32 cellular contexts compared by ENCODE assay signal in genomic region chr6:93337014-93337413, GRCh38.
"Had no signal": no experiment of that assay in that cellular context is flagged by ENCODE, and none has a peak within 500 bp of the region (broad histone marks: within the 10 kb centered on the region; RNA-seq: fewer than 3 reads in every experiment).

No MANE protein-coding gene starts in this region.

- H3K9me3 Mint-ChIP-seq: activated CD4-positive, alpha-beta T cell treated with anti-CD3 and anti-CD28 coated beads, Interleukin-2, amount 10 ng/mL, durations not matched to agents 7 days and 5 days; activated naive CD4-positive, alpha-beta T cell treated with anti-CD3 and anti-CD28 coated beads, Interleukin-2, amount 50 U/mL, for 24 hours; activated naive CD8-positive, alpha-beta T cell treated with anti-CD3 and anti-CD28 coated beads, Interleukin-2, amount 50 U/mL, for 24 hours; activated T-helper 2 cell treated with anti-CD3 and anti-CD28 coated beads, Interferon-gamma antibody, Interleukin-2, Interleukin-4, amounts not matched to agents 10 μg/mL and 5 μg/mL and 100 μg/mL, durations not matched to agents 14 hours and 24 hours and 36 hours; nephron; stimulated activated memory B cell treated with anti-CD40 and anti-IgM and Interleukin-4, amounts not matched to agents 10 μg/mL and 1 μg/mL and 100 μg/mL, for 72 hours had no signal

- H3K9me3 ChIP-seq: breast epithelium, gastrocnemius medialis, left lung, right lobe of liver, stomach, thyroid gland, upper lobe of left lung had no signal

- H3K27ac ChIP-seq: breast epithelium, epithelial cell of prostate, gastrocnemius medialis, left lung, right lobe of liver, skin epidermis, stomach, thyroid gland, upper lobe of left lung had no signal

- H3K27ac Mint-ChIP-seq: activated CD4-positive, alpha-beta memory T cell treated with anti-CD3 and anti-CD28 coated beads, Interleukin-2, amount 10 ng/mL, durations not matched to agents 7 days and 5 days; activated CD4-positive, alpha-beta T cell treated with anti-CD3 and anti-CD28 coated beads, Interleukin-2, amount 10 ng/mL, durations not matched to agents 7 days and 5 days; activated naive CD4-positive, alpha-beta T cell treated with anti-CD3 and anti-CD28 coated beads, Interleukin-2, amount 50 U/mL, for 24 hours; activated naive CD8-positive, alpha-beta T cell treated with anti-CD3 and anti-CD28 coated beads, Interleukin-2, amount 50 U/mL, for 24 hours; activated T-helper 2 cell treated with anti-CD3 and anti-CD28 coated beads, Interferon-gamma antibody, Interleukin-2, Interleukin-4, amounts not matched to agents 10 μg/mL and 5 μg/mL and 100 μg/mL, durations not matched to agents 14 hours and 24 hours and 36 hours; stimulated activated memory B cell treated with anti-CD40 and anti-IgM and Interleukin-4, amounts not matched to agents 10 μg/mL and 1 μg/mL and 100 μg/mL, for 72 hours; T-helper 17 cell had no signal

- ATAC-seq: activated naive CD8-positive, alpha-beta T cell treated with anti-CD3 and anti-CD28 coated beads, Interleukin-2, amount 50 U/mL, for 24 hours; activated T-cell treated with anti-CD3 and anti-CD28 coated beads, Interleukin-2, amount 50 U/mL, for 4 hours; gastrocnemius medialis; left lung; right lobe of liver; SK-N-SH treated with all-trans-retinoic acid at 6 μM for 48 hours; stimulated activated memory B cell treated with anti-CD40 and anti-IgM and Interleukin-4, amounts not matched to agents 10 μg/mL and 1 μg/mL and 100 μg/mL, for 72 hours; T-helper 17 cell had no signal

- H3K4me1 ChIP-seq: breast epithelium, gastrocnemius medialis, left lung, right lobe of liver, stomach, thyroid gland, upper lobe of left lung had no signal

- H3K27me3 ChIP-seq: breast epithelium, gastrocnemius medialis, left lung, right lobe of liver, stomach, thyroid gland, upper lobe of left lung had no signal

- H3K4me3 ChIP-seq: breast epithelium, gastrocnemius medialis, left lung, right lobe of liver, skin epidermis, stomach, thyroid gland, upper lobe of left lung had no signal

- H3K36me3 Mint-ChIP-seq: activated naive CD4-positive, alpha-beta T cell treated with anti-CD3 and anti-CD28 coated beads, Interleukin-2, amount 50 U/mL, for 24 hours; stimulated activated memory B cell treated with anti-CD40 and anti-IgM and Interleukin-4, amounts not matched to agents 10 μg/mL and 1 μg/mL and 100 μg/mL, for 72 hours had no signal

- H3K4me1 Mint-ChIP-seq: activated CD4-positive, alpha-beta memory T cell treated with anti-CD3 and anti-CD28 coated beads, Interleukin-2, amount 10 ng/mL, durations not matched to agents 7 days and 5 days; activated CD4-positive, alpha-beta T cell treated with anti-CD3 and anti-CD28 coated beads, Interleukin-2, amount 10 ng/mL, durations not matched to agents 7 days and 5 days; activated naive CD4-positive, alpha-beta T cell treated with anti-CD3 and anti-CD28 coated beads, Interleukin-2, amount 50 U/mL, for 24 hours; activated naive CD8-positive, alpha-beta T cell treated with anti-CD3 and anti-CD28 coated beads, Interleukin-2, amount 50 U/mL, for 24 hours; central memory CD8-positive, alpha-beta T cell; nephron; stimulated activated memory B cell treated with anti-CD40 and anti-IgM and Interleukin-4, amounts not matched to agents 10 μg/mL and 1 μg/mL and 100 μg/mL, for 72 hours; T-helper 17 cell had no signal

- H3K36me3 ChIP-seq: breast epithelium, gastrocnemius medialis, left lung, right lobe of liver, stomach, thyroid gland, upper lobe of left lung had no signal

- H3K4me3 Mint-ChIP-seq: activated CD4-positive, alpha-beta memory T cell treated with anti-CD3 and anti-CD28 coated beads, Interleukin-2, amount 10 ng/mL, durations not matched to agents 7 days and 5 days; activated CD4-positive, alpha-beta T cell treated with anti-CD3 and anti-CD28 coated beads, Interleukin-2, amount 10 ng/mL, durations not matched to agents 7 days and 5 days; activated naive CD4-positive, alpha-beta T cell treated with anti-CD3 and anti-CD28 coated beads, Interleukin-2, amount 50 U/mL, for 24 hours; activated naive CD8-positive, alpha-beta T cell treated with anti-CD3 and anti-CD28 coated beads, Interleukin-2, amount 50 U/mL, for 24 hours; activated T-cell treated with anti-CD3 and anti-CD28 coated beads, Interleukin-2, amount 50 U/mL, for 4 hours; central memory CD8-positive, alpha-beta T cell; nephron; stimulated activated memory B cell treated with anti-CD40 and anti-IgM and Interleukin-4, amounts not matched to agents 10 μg/mL and 1 μg/mL and 100 μg/mL, for 72 hours; T-helper 17 cell had no signal

- H3K27me3 Mint-ChIP-seq: activated CD4-positive, alpha-beta memory T cell treated with anti-CD3 and anti-CD28 coated beads, Interleukin-2, amount 10 ng/mL, durations not matched to agents 7 days and 5 days; activated CD4-positive, alpha-beta T cell treated with anti-CD3 and anti-CD28 coated beads, Interleukin-2, amount 10 ng/mL, durations not matched to agents 7 days and 5 days; activated naive CD4-positive, alpha-beta T cell treated with anti-CD3 and anti-CD28 coated beads, Interleukin-2, amount 50 U/mL, for 24 hours; activated naive CD8-positive, alpha-beta T cell treated with anti-CD3 and anti-CD28 coated beads, Interleukin-2, amount 50 U/mL, for 24 hours; central memory CD8-positive, alpha-beta T cell; stimulated activated memory B cell treated with anti-CD40 and anti-IgM and Interleukin-4, amounts not matched to agents 10 μg/mL and 1 μg/mL and 100 μg/mL, for 72 hours; T-helper 17 cell had no signal

- DNase-seq: activated CD4-positive, alpha-beta memory T cell treated with anti-CD3 and anti-CD28 coated beads, Interleukin-2, amount 10 ng/mL, durations not matched to agents 7 days and 5 days; activated CD4-positive, alpha-beta T cell treated with anti-CD3 and anti-CD28 coated beads for 1 hour; activated CD4-positive, alpha-beta T cell treated with anti-CD3 and anti-CD28 coated beads, Interleukin-2, amount 10 ng/mL, durations not matched to agents 7 days and 5 days; activated naive CD8-positive, alpha-beta T cell treated with anti-CD3 and anti-CD28 coated beads, Interleukin-2, amount 50 U/mL, for 24 hours; activated T-cell treated with anti-CD3 and anti-CD28 coated beads, Interleukin-2, amount 50 U/mL, for 4 hours; amygdala; dermis blood vessel endothelial cell; effector CD8-positive, alpha-beta T cell; gastrocnemius medialis; glutamatergic neuron; islet precursor cell; occipital lobe; posterior cingulate gyrus; right lobe of liver; stimulated activated CD4-positive, alpha-beta T cell treated with anti-CD3 and anti-CD28 coated beads, Interleukin-12 subunit alpha, Interleukin-12 subunit beta, amount 100 ng/mL, for 4 hours; stimulated activated CD4-positive, alpha-beta T cell treated with anti-CD3 and anti-CD28 coated beads, Interleukin-4, amount 100 ng/mL, for 24 hours; stimulated activated CD8-positive, alpha-beta memory T cell treated with anti-CD3 and anti-CD28 coated beads, Interleukin-4, amount 100 ng/mL, for 48 hours; stomach; T-helper 17 cell; T1000; thyroid gland; upper lobe of left lung had no signal
